12 cellular contexts compared by ENCODE assay signal in genomic region chr2:39264733-39265132, GRCh38. TPM values are rescaled to one million over a fixed set of nuclear protein-coding genes. Genes with fewer than 3 reads are reported as not detected.
A peak's percentile ranks its signal among the peaks of the same experiment; 100 is the strongest.
DNase-seq lines count a peak whose midpoint lies in the region; ATAC-seq and TF ChIP-seq lines count a peak whose summit lies in the region.
"Had no signal": no experiment of that assay in that cellular context is flagged by ENCODE, and none has a peak within 500 bp of the region (broad histone marks: within the 10 kb centered on the region; RNA-seq: fewer than 3 reads in every experiment).

No MANE protein-coding gene starts in this region.

- H3K36me3 Mint-ChIP-seq in activated CD8-positive, alpha-beta T cell treated with anti-CD3 and anti-CD28 coated beads for 36 hours (ENCODE audit: low read depth) = peaks cover 3% of the 10 kb centered on the region
- peaks cover 9% of the 10 kb centered on the region for H3K36me3 Mint-ChIP-seq in activated CD8-positive, alpha-beta T cell treated with anti-CD3 and anti-CD28 coated beads, Interleukin-2, amount 10 ng/mL, durations not matched to agents 7 days and 5 days (ENCODE audit: low read depth)
- no peaks in the 10 kb centered on the region for H3K36me3 Mint-ChIP-seq in natural killer cell treated with Interleukin-12 subunit alpha and Interleukin-12 subunit beta and Interleukin-15 and Interleukin-18, amount 100 ng/mL, for 72 hours
- peaks cover 49% of the 10 kb centered on the region for H3K36me3 Mint-ChIP-seq in activated T-helper 17 cell treated with anti-CD3 and anti-CD28 coated beads, Interleukin-2, amount 50 U/mL, for 72 hours (ENCODE audit: low read depth)

- H3K4me2 ChIP-seq in Loucy (ENCODE audit: low read depth, low read length, poor library complexity, severe bottlenecking) = peak overlapping the region; percentile 57
- H3K4me2 ChIP-seq: A549 had no signal

- peak; percentile 21 for DNase-seq in activated CD8-positive, alpha-beta T cell treated with anti-CD3 and anti-CD28 coated beads for 36 hours
- DNase-seq in activated CD8-positive, alpha-beta T cell treated with anti-CD3 and anti-CD28 coated beads, Interleukin-2, amount 10 ng/mL, durations not matched to agents 7 days and 5 days = no peak
- DNase-seq in natural killer cell treated with Interleukin-12 subunit alpha and Interleukin-12 subunit beta and Interleukin-15 and Interleukin-18, amount 100 ng/mL, for 72 hours (ENCODE audit: low spot score) = no peak
- DNase-seq in NK-92 (lab: John Stamatoyannopoulos, UW; ENCODE audit: unreplicated experiment) (no peak), dermis blood vessel endothelial cell (no peak)
- DNase-seq: T-helper 1 cell had no signal

- TF ChIP-seq CTCF in activated CD8-positive, alpha-beta T cell treated with anti-CD3 and anti-CD28 coated beads for 36 hours (IDR thresholded peaks at IDR 0.05) = no peak
- no peak for TF ChIP-seq CTCF in Loucy (conservative IDR thresholded peaks at IDR 0.05; ENCODE audit: low read length)

- peak overlapping the region; percentile 39 for H3K9ac ChIP-seq in Loucy (ENCODE audit: low read depth, low read length, poor library complexity, severe bottlenecking)

- peak overlapping the region; percentile 35 for H3K4me3 ChIP-seq in Loucy (ENCODE audit: low read length, poor library complexity, severe bottlenecking)
- H3K4me3 ChIP-seq: A549, lung had no signal

- 0 out of 2 replicates have a peak, but pooled peaks cover 4% of the 10 kb centered on the region for H3F3A ChIP-seq in Loucy (ENCODE audit: low read depth)

- H3K36me3 ChIP-seq in Loucy (ENCODE audit: insufficient read depth, low read length) = peaks cover 5% of the 10 kb centered on the region; the same call in 1 of the 2 replicates

- H3K79me2 ChIP-seq in Loucy (ENCODE audit: insufficient read depth, low read length) = no peaks in the 10 kb centered on the region

- H3K4me3 Mint-ChIP-seq in activated CD8-positive, alpha-beta T cell treated with anti-CD3 and anti-CD28 coated beads for 36 hours = no peak overlapping the region
- no peak overlapping the region for H3K4me3 Mint-ChIP-seq in activated CD8-positive, alpha-beta T cell treated with anti-CD3 and anti-CD28 coated beads, Interleukin-2, amount 10 ng/mL, durations not matched to agents 7 days and 5 days
- no peak overlapping the region for H3K4me3 Mint-ChIP-seq in natural killer cell treated with Interleukin-12 subunit alpha and Interleukin-12 subunit beta and Interleukin-15 and Interleukin-18, amount 100 ng/mL, for 72 hours
- no peak overlapping the region for H3K4me3 Mint-ChIP-seq in activated T-helper 17 cell treated with anti-CD3 and anti-CD28 coated beads, Interleukin-2, amount 50 U/mL, for 72 hours

- H4K20me1 ChIP-seq in Loucy (ENCODE audit: insufficient read depth, low read length, poor library complexity, severe bottlenecking) = no peaks in the 10 kb centered on the region

- intact Hi-C loops in activated CD8-positive, alpha-beta T cell treated with anti-CD3 and anti-CD28 coated beads for 36 hours (cut with micrococcal nuclease) = no loop called here

- POLR2A ChIA-PET in activated CD8-positive, alpha-beta T cell treated with anti-CD3 and anti-CD28 coated beads for 36 hours (lab: Charles Lee) = no interaction called here
- POLR2A ChIA-PET in activated CD8-positive, alpha-beta T cell treated with anti-CD3 and anti-CD28 coated beads, Interleukin-2, amount 10 ng/mL, durations not matched to agents 7 days and 5 days (lab: Charles Lee) = no interaction called here

- ATAC-seq in activated CD8-positive, alpha-beta T cell treated with anti-CD3 and anti-CD28 coated beads for 36 hours = no peak
- no peak for ATAC-seq in activated CD8-positive, alpha-beta T cell treated with anti-CD3 and anti-CD28 coated beads, Interleukin-2, amount 10 ng/mL, durations not matched to agents 7 days and 5 days
- peak; percentile 69 for ATAC-seq in HG02642 (IDR thresholded peaks at IDR 0.05; ENCODE audit: poor library complexity, unreplicated experiment)
- no peak for ATAC-seq in natural killer cell treated with Interleukin-12 subunit alpha and Interleukin-12 subunit beta and Interleukin-15 and Interleukin-18, amount 100 ng/mL, for 72 hours
- no peak for ATAC-seq in activated T-helper 17 cell treated with anti-CD3 and anti-CD28 coated beads, Interleukin-2, amount 50 U/mL, for 72 hours (replicated peaks)
- ATAC-seq: A549; activated naive CD4-positive, alpha-beta T cell treated with anti-CD3 and anti-CD28 coated beads, Interleukin-2, amount 50 U/mL, for 72 hours had no signal

- H2AFZ ChIP-seq in Loucy (ENCODE audit: low read length) = no peak overlapping the region

- peaks cover 14% of the 10 kb centered on the region for H3K4me1 Mint-ChIP-seq in activated CD8-positive, alpha-beta T cell treated with anti-CD3 and anti-CD28 coated beads for 36 hours (ENCODE audit: low read depth)
- peaks cover 25% of the 10 kb centered on the region for H3K4me1 Mint-ChIP-seq in activated CD8-positive, alpha-beta T cell treated with anti-CD3 and anti-CD28 coated beads, Interleukin-2, amount 10 ng/mL, durations not matched to agents 7 days and 5 days (ENCODE audit: low read depth)
- peaks cover 12 to 25% of the 10 kb centered on the region in 2 donors for H3K4me1 Mint-ChIP-seq in natural killer cell treated with Interleukin-12 subunit alpha and Interleukin-12 subunit beta and Interleukin-15 and Interleukin-18, amount 100 ng/mL, for 72 hours (ENCODE audit: low read depth in 2 of 2)
- peaks cover 7% of the 10 kb centered on the region for H3K4me1 Mint-ChIP-seq in activated T-helper 17 cell treated with anti-CD3 and anti-CD28 coated beads, Interleukin-2, amount 50 U/mL, for 72 hours

- no peak overlapping the region for H3K27ac Mint-ChIP-seq in activated CD8-positive, alpha-beta T cell treated with anti-CD3 and anti-CD28 coated beads for 36 hours
- no peak overlapping the region for H3K27ac Mint-ChIP-seq in activated CD8-positive, alpha-beta T cell treated with anti-CD3 and anti-CD28 coated beads, Interleukin-2, amount 10 ng/mL, durations not matched to agents 7 days and 5 days
- H3K27ac Mint-ChIP-seq in natural killer cell treated with Interleukin-12 subunit alpha and Interleukin-12 subunit beta and Interleukin-15 and Interleukin-18, amount 100 ng/mL, for 72 hours = peak overlapping the region; percentile 52 to 61
- no peak overlapping the region for H3K27ac Mint-ChIP-seq in activated T-helper 17 cell treated with anti-CD3 and anti-CD28 coated beads, Interleukin-2, amount 50 U/mL, for 72 hours
- H3K27ac Mint-ChIP-seq: activated naive CD4-positive, alpha-beta T cell treated with anti-CD3 and anti-CD28 coated beads, Interleukin-2, amount 50 U/mL, for 72 hours had no signal

- H3K4me1 ChIP-seq in Loucy (ENCODE audit: insufficient read depth, low read length, poor library complexity, severe bottlenecking) = peaks cover 26% of the 10 kb centered on the region
- H3K4me1 ChIP-seq: A549 had no signal

- H3K9me3 Mint-ChIP-seq in activated CD8-positive, alpha-beta T cell treated with anti-CD3 and anti-CD28 coated beads for 36 hours = no peaks in the 10 kb centered on the region
- H3K9me3 Mint-ChIP-seq in activated CD8-positive, alpha-beta T cell treated with anti-CD3 and anti-CD28 coated beads, Interleukin-2, amount 10 ng/mL, durations not matched to agents 7 days and 5 days (ENCODE audit: insufficient read depth) = no peaks in the 10 kb centered on the region
- H3K9me3 Mint-ChIP-seq in natural killer cell treated with Interleukin-12 subunit alpha and Interleukin-12 subunit beta and Interleukin-15 and Interleukin-18, amount 100 ng/mL, for 72 hours = no peaks in the 10 kb centered on the region
- no peaks in the 10 kb centered on the region for H3K9me3 Mint-ChIP-seq in activated T-helper 17 cell treated with anti-CD3 and anti-CD28 coated beads, Interleukin-2, amount 50 U/mL, for 72 hours
- H3K9me3 Mint-ChIP-seq: activated naive CD4-positive, alpha-beta T cell treated with anti-CD3 and anti-CD28 coated beads, Interleukin-2, amount 50 U/mL, for 72 hours had no signal

- H3K27me3 Mint-ChIP-seq in activated CD8-positive, alpha-beta T cell treated with anti-CD3 and anti-CD28 coated beads for 36 hours = no peaks in the 10 kb centered on the region
- H3K27me3 Mint-ChIP-seq in activated CD8-positive, alpha-beta T cell treated with anti-CD3 and anti-CD28 coated beads, Interleukin-2, amount 10 ng/mL, durations not matched to agents 7 days and 5 days (ENCODE audit: low read depth) = no peaks in the 10 kb centered on the region
- H3K27me3 Mint-ChIP-seq in natural killer cell treated with Interleukin-12 subunit alpha and Interleukin-12 subunit beta and Interleukin-15 and Interleukin-18, amount 100 ng/mL, for 72 hours = no peaks in the 10 kb centered on the region
- H3K27me3 Mint-ChIP-seq in activated T-helper 17 cell treated with anti-CD3 and anti-CD28 coated beads, Interleukin-2, amount 50 U/mL, for 72 hours = no peaks in the 10 kb centered on the region

- no peaks in the 10 kb centered on the region for H3K27me3 ChIP-seq in Loucy (ENCODE audit: insufficient read depth, low read length, poor library complexity, severe bottlenecking)

- no peaks in the 10 kb centered on the region for H3K9me3 ChIP-seq in Loucy (ENCODE audit: insufficient read depth, low read depth, low read length)
- H3K9me3 ChIP-seq: A549 had no signal

- no peaks in the 10 kb centered on the region for H3K9me2 ChIP-seq in Loucy (replicated peaks; ENCODE audit: low read depth, low read length)

- CTCF ChIA-PET in activated CD8-positive, alpha-beta T cell treated with anti-CD3 and anti-CD28 coated beads for 36 hours (lab: Charles Lee) = interaction anchor here (1.5 kb wide), 1 partner anchor 11 kb away, joined by 4 read pairs; no protein-coding TSS in a partner anchor
- CTCF ChIA-PET in activated CD8-positive, alpha-beta T cell treated with anti-CD3 and anti-CD28 coated beads, Interleukin-2, amount 10 ng/mL, durations not matched to agents 7 days and 5 days (lab: Charles Lee) = interaction anchor here (1.0 to 1.5 kb wide), 2 partner anchors 34 to 318 kb away, joined by 4 read pairs; no protein-coding TSS in a partner anchor

RNA-seq across cellular contexts. Expression of gene CDKL4, which starts 21.0 kb away (rescaled TPM):
- total RNA-seq in activated CD8-positive, alpha-beta T cell treated with anti-CD3 and anti-CD28 coated beads for 36 hours = under 1 TPM in 1 of 2 experiments, not detected in 1; 0.29 TPM
- 1 to 10 TPM; 1.1 TPM for total RNA-seq in activated CD8-positive, alpha-beta T cell treated with anti-CD3 and anti-CD28 coated beads, Interleukin-2, amount 10 ng/mL, durations not matched to agents 7 days and 5 days
- total RNA-seq in natural killer cell treated with Interleukin-12 subunit alpha and Interleukin-12 subunit beta and Interleukin-15 and Interleukin-18, amount 100 ng/mL, for 72 hours = not detected
- under 1 TPM; 0.35 to 0.50 TPM for total RNA-seq in activated T-helper 17 cell treated with anti-CD3 and anti-CD28 coated beads, Interleukin-2, amount 50 U/mL, for 72 hours
- total RNA-seq in dermis blood vessel endothelial cell = 0.51 and 0.98 TPM in 2 replicates
- total RNA-seq: activated naive CD4-positive, alpha-beta T cell treated with anti-CD3 and anti-CD28 coated beads, Interleukin-2, amount 50 U/mL, for 72 hours had no signal

Comparison
In these comparisons a context has a peak if more than half of its experiments do, and no peak if none do; other contexts are left out.
1. H3K27ac Mint-ChIP-seq: peak in natural killer cell treated with Interleukin-12 subunit alpha and Interleukin-12 subunit beta and Interleukin-15 and Interleukin-18, amount 100 ng/mL, for 72 hours (2 of 2); none in activated CD8-positive, alpha-beta T cell treated with anti-CD3 and anti-CD28 coated beads for 36 hours (single experiment), activated CD8-positive, alpha-beta T cell treated with anti-CD3 and anti-CD28 coated beads, Interleukin-2, amount 10 ng/mL, durations not matched to agents 7 days and 5 days (single experiment) and activated T-helper 17 cell treated with anti-CD3 and anti-CD28 coated beads, Interleukin-2, amount 50 U/mL, for 72 hours (single experiment).